ENCODE assay signal across 8 cellular contexts in the genomic region with DNA sequence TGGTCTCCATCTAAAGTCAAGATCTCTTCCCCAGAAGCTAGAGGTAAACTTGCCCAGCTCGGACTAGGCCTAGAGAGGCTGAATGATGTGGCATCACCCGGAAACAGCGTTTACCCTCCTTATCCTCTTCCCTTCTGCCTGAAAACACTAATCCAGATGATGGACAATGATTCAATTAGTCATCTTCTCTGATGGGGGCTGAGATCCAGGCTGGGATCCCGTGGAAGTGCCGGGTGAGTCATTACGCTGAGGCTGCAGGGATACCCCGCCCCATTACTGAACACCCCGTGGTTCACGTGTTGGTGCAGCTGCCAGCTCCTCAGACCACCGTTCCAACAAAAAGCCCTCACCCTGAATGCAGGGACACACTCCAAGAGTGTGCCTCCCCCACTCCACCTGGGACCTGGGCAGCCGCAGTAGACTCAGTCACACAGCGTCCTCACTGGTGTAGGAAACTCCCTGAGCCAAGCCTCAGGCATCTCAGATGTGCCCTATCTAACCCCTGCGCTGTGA. TPM values are rescaled to one million over a fixed set of nuclear protein-coding genes. Genes with fewer than 3 reads are reported as not detected.
DNase-seq lines count a peak whose midpoint lies in the region; ATAC-seq, FAIRE-seq and TF ChIP-seq lines count a peak whose summit lies in the region.

No MANE protein-coding gene starts in this region.

- no peaks in the 10 kb centered on the region for H3K36me3 ChIP-seq in endodermal cell (ENCODE audit: control insufficient read depth, insufficient read depth, low read length)
- H3K36me3 ChIP-seq in muscle layer of duodenum (ENCODE audit: control insufficient read depth in 1 of 2, insufficient read depth in 2 of 2, low read length in 2 of 2), result peaks cover 0 to 4% of the 10 kb centered on the region in 2 donors

- H3K9me3 ChIP-seq in T-helper 17 cell (ENCODE audit: control insufficient read depth, low read length, poor library complexity, severe bottlenecking) (no peaks in the 10 kb centered on the region), endodermal cell (ENCODE audit: control insufficient read depth, low read length) (no peaks in the 10 kb centered on the region), muscle layer of duodenum (ENCODE audit: control insufficient read depth in 1 of 2, low read length in 2 of 2) (no peaks in the 10 kb centered on the region)

- no peak overlapping the region for H3K9ac ChIP-seq in endodermal cell (ENCODE audit: extremely low read depth, low read length, poor library complexity, severe bottlenecking)

- FAIRE-seq in D721Med (lab: Jason Lieb, UNC), result no peak

- CTCF ChIA-PET in activated CD8-positive, alpha-beta memory T cell treated with anti-CD3 and anti-CD28 coated beads, Interleukin-2, amount 10 ng/mL, durations not matched to agents 7 days and 5 days (lab: Charles Lee), result interaction anchor here (0.6 to 7.7 kb wide), 19 partner anchors 9 to 453 kb away, joined by 3 to 214 read pairs (median 12); partner anchors contain the start of genes CHTOP, CREB3L4, ILF2 and RAB13

- H3K27me3 ChIP-seq in endodermal cell (ENCODE audit: control insufficient read depth, insufficient read depth, low read length, poor library complexity, severe bottlenecking) (peaks cover 9% of the 10 kb centered on the region), muscle layer of duodenum (ENCODE audit: low read depth, low read length) (no peaks in the 10 kb centered on the region)

- H3K27me3 Mint-ChIP-seq in activated CD8-positive, alpha-beta memory T cell treated with anti-CD3 and anti-CD28 coated beads, Interleukin-2, amount 10 ng/mL, durations not matched to agents 7 days and 5 days, result no peaks in the 10 kb centered on the region
- H3K27me3 Mint-ChIP-seq in T-helper 17 cell (no peaks in the 10 kb centered on the region), endodermal cell (ENCODE audit: insufficient read depth) (peaks cover 31% of the 10 kb centered on the region)

- H3K36me3 Mint-ChIP-seq in activated CD8-positive, alpha-beta memory T cell treated with anti-CD3 and anti-CD28 coated beads, Interleukin-2, amount 10 ng/mL, durations not matched to agents 7 days and 5 days, result peaks cover 20% of the 10 kb centered on the region
- H3K36me3 Mint-ChIP-seq in T-helper 17 cell (ENCODE audit: low read depth), result no peaks in the 10 kb centered on the region
- no peaks in the 10 kb centered on the region for H3K36me3 Mint-ChIP-seq in endodermal cell (ENCODE audit: low read depth)

- WGBS in endodermal cell (ENCODE audit: insufficient coverage in 1 of 2, insufficient read length in 1 of 2), 2 experiments, result 89 to 90% methylated on average over 8 to 13 of the region's 13 CpGs

- TF ChIP-seq CTCF in endodermal cell (conservative IDR thresholded peaks at IDR 0.05) (no peak), D721Med (IDR thresholded peaks at IDR 0.05; ENCODE audit: insufficient read depth, missing control alignments) (no peak)

- H3K4me1 ChIP-seq in endodermal cell (ENCODE audit: control insufficient read depth, insufficient read depth, low read length) (peaks cover 6% of the 10 kb centered on the region), muscle layer of duodenum (ENCODE audit: control insufficient read depth in 1 of 2, insufficient read depth in 2 of 2, low read length in 2 of 2) (peaks cover 28 to 39% of the 10 kb centered on the region in 2 donors)

- H3K4me3 ChIP-seq in endodermal cell (ENCODE audit: low read length), result no peak overlapping the region
- H3K4me3 ChIP-seq in muscle layer of duodenum (ENCODE audit: low read depth in 1 of 2, low read length in 2 of 2), result peak overlapping the region; percentile 85 to 89

- H3K9me3 Mint-ChIP-seq in activated CD8-positive, alpha-beta memory T cell treated with anti-CD3 and anti-CD28 coated beads, Interleukin-2, amount 10 ng/mL, durations not matched to agents 7 days and 5 days (ENCODE audit: low read depth), result no peaks in the 10 kb centered on the region
- H3K9me3 Mint-ChIP-seq in endodermal cell, result no peaks in the 10 kb centered on the region

- ATAC-seq in activated CD8-positive, alpha-beta memory T cell treated with anti-CD3 and anti-CD28 coated beads, Interleukin-2, amount 10 ng/mL, durations not matched to agents 7 days and 5 days, result no peak
- ATAC-seq in T-helper 17 cell, result no peak
- ATAC-seq in GM19351 (IDR thresholded peaks at IDR 0.05; ENCODE audit: unreplicated experiment), result no peak
- ATAC-seq in GM21381 (IDR thresholded peaks at IDR 0.05; ENCODE audit: unreplicated experiment), result no peak

- DNase-seq in activated CD8-positive, alpha-beta memory T cell treated with anti-CD3 and anti-CD28 coated beads, Interleukin-2, amount 10 ng/mL, durations not matched to agents 7 days and 5 days, result no peak
- DNase-seq in activated CD8-positive, alpha-beta memory T cell treated with anti-CD3 and anti-CD28 coated beads, Interleukin-2, amount 50 U/mL, for 4 hours, result no peak
- DNase-seq in T-helper 17 cell (peak in 1 of 3 donors; percentile 48), endodermal cell (peak; percentile 56), D721Med (ENCODE audit: insufficient read length, low spot score) (no peak)

- H3K4me3 Mint-ChIP-seq in activated CD8-positive, alpha-beta memory T cell treated with anti-CD3 and anti-CD28 coated beads, Interleukin-2, amount 10 ng/mL, durations not matched to agents 7 days and 5 days, result peak overlapping the region; percentile 97
- H3K4me3 Mint-ChIP-seq in T-helper 17 cell, result peak overlapping the region; percentile 95
- no peak overlapping the region for H3K4me3 Mint-ChIP-seq in endodermal cell

- no peak overlapping the region for H3K27ac ChIP-seq in endodermal cell (ENCODE audit: low read depth, low read length)
- H3K27ac ChIP-seq in muscle layer of duodenum (ENCODE audit: low read length), result peak overlapping the region; percentile 99

- H3K4me1 Mint-ChIP-seq in activated CD8-positive, alpha-beta memory T cell treated with anti-CD3 and anti-CD28 coated beads, Interleukin-2, amount 10 ng/mL, durations not matched to agents 7 days and 5 days, result peaks cover 67% of the 10 kb centered on the region
- H3K4me1 Mint-ChIP-seq in T-helper 17 cell, result peaks cover 59% of the 10 kb centered on the region
- H3K4me1 Mint-ChIP-seq in endodermal cell, result peaks cover 27% of the 10 kb centered on the region

- H3K27ac Mint-ChIP-seq in activated CD8-positive, alpha-beta memory T cell treated with anti-CD3 and anti-CD28 coated beads, Interleukin-2, amount 10 ng/mL, durations not matched to agents 7 days and 5 days, result peak overlapping the region; percentile 95
- H3K27ac Mint-ChIP-seq in T-helper 17 cell, result peak overlapping the region; percentile 96
- no peak overlapping the region for H3K27ac Mint-ChIP-seq in endodermal cell

RNA-seq across cellular contexts. Expression of gene S100A6, which starts 2.0 kb away (rescaled TPM):
- total RNA-seq in activated CD8-positive, alpha-beta memory T cell treated with anti-CD3 and anti-CD28 coated beads, Interleukin-2, amount 10 ng/mL, durations not matched to agents 7 days and 5 days, result 100 to 1,000 TPM; 386 to 543 TPM
- total RNA-seq in T-helper 17 cell, result 100 to 1,000 TPM; 303 to 331 TPM
- 1 to 10 TPM; 3.7 to 7.5 TPM for total RNA-seq in endodermal cell
- 25.5 TPM for polyA plus RNA-seq in endodermal cell (2013, experiment 1 of 2)
- 34.9 TPM for polyA plus RNA-seq in endodermal cell (2013, experiment 2 of 2)

RNA-seq across cellular contexts. Expression of gene S100A5, which starts 7.0 kb away (rescaled TPM):
- 1 to 10 TPM; 1.6 to 3.0 TPM for total RNA-seq in activated CD8-positive, alpha-beta memory T cell treated with anti-CD3 and anti-CD28 coated beads, Interleukin-2, amount 10 ng/mL, durations not matched to agents 7 days and 5 days
- total RNA-seq in T-helper 17 cell (1 to 10 TPM in 1 of 2 donors, not detected in 1; 1.1 TPM), endodermal cell (not detected)
- polyA plus RNA-seq in endodermal cell (2013, experiment 1 of 2), result not detected
- not detected for polyA plus RNA-seq in endodermal cell (2013, experiment 2 of 2)

RNA-seq across cellular contexts. Expression of gene S100A4, which starts 11.9 kb away (rescaled TPM):
- total RNA-seq in activated CD8-positive, alpha-beta memory T cell treated with anti-CD3 and anti-CD28 coated beads, Interleukin-2, amount 10 ng/mL, durations not matched to agents 7 days and 5 days, result 100 to 1,000 TPM; 898 to 906 TPM
- 1,000 to 10,000 TPM in 1 of 2 donors, 100 to 1,000 TPM in 1; 935 to 1,018 TPM for total RNA-seq in T-helper 17 cell
- total RNA-seq in endodermal cell, result 1 to 10 TPM; 4.9 to 6.2 TPM
- polyA plus RNA-seq in endodermal cell (2013, experiment 1 of 2), result 24.8 TPM
- polyA plus RNA-seq in endodermal cell (2013, experiment 2 of 2), result 24.1 TPM

RNA-seq across cellular contexts. Expression of gene S100A3, which starts 15.3 kb away (rescaled TPM):
- total RNA-seq in activated CD8-positive, alpha-beta memory T cell treated with anti-CD3 and anti-CD28 coated beads, Interleukin-2, amount 10 ng/mL, durations not matched to agents 7 days and 5 days, result not detected
- total RNA-seq in T-helper 17 cell (not detected), endodermal cell (not detected)
- polyA plus RNA-seq in endodermal cell (2013, experiment 1 of 2), result 0.46 TPM
- polyA plus RNA-seq in endodermal cell (2013, experiment 2 of 2), result 0.58 TPM

RNA-seq across cellular contexts. Expression of gene S100A2, which starts 31.9 kb away (rescaled TPM):
- total RNA-seq in activated CD8-positive, alpha-beta memory T cell treated with anti-CD3 and anti-CD28 coated beads, Interleukin-2, amount 10 ng/mL, durations not matched to agents 7 days and 5 days, result under 1 TPM; 0.50 to 0.96 TPM
- under 1 TPM in 1 of 2 donors, not detected in 1; 0.52 TPM for total RNA-seq in T-helper 17 cell
- total RNA-seq in endodermal cell, result 1 to 10 TPM in 1 of 2 donors, under 1 TPM in 1; 0.92 to 3.1 TPM
- polyA plus RNA-seq in endodermal cell (2013, experiment 1 of 2), result not detected
- not detected for polyA plus RNA-seq in endodermal cell (2013, experiment 2 of 2)

Comparison
In these comparisons a context has a peak if more than half of its experiments do, and no peak if none do; other contexts are left out.
1. RNA of gene S100A6, which starts 2.0 kb away (total RNA-seq): 386 to 543 TPM in activated CD8-positive, alpha-beta memory T cell treated with anti-CD3 and anti-CD28 coated beads, Interleukin-2, amount 10 ng/mL, durations not matched to agents 7 days and 5 days and 303 to 331 TPM in T-helper 17 cell; 3.7 to 7.5 TPM in endodermal cell; every median in the first group is over 10 times any median in the second.
2. RNA of gene S100A4, which starts 11.9 kb away (total RNA-seq): 935 to 1,018 TPM in T-helper 17 cell and 898 to 906 TPM in activated CD8-positive, alpha-beta memory T cell treated with anti-CD3 and anti-CD28 coated beads, Interleukin-2, amount 10 ng/mL, durations not matched to agents 7 days and 5 days; 4.9 to 6.2 TPM in endodermal cell; every median in the first group is over 100 times any median in the second.